In the genomic region with DNA sequence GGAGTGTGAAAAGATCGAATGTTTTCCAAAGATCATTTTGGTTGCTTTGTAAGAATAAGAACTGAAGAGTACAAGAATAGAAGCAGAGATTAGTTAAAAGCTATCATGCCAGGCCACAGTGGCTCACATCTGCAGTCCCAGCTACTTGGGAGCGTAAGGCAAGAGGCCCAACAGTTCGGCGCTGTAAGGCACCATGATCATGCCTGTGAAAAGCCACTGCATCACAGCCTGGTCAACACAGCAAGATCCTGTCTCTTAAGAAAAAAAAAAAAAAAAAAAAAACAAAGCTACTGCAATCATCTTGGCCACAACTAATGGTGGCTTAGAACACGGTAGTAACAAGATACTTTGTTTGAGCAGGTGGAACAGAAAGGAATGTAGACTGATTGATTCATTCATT, we compare ENCODE assay signal across 27 cellular contexts.
"Had no signal": no experiment of that assay in that cellular context is flagged by ENCODE, and none has a peak within 500 bp of the region (broad histone marks: within the 10 kb centered on the region; RNA-seq: fewer than 3 reads in every experiment).

No MANE protein-coding gene starts in this region.

- H3K27ac Mint-ChIP-seq: activated CD4-positive, alpha-beta T cell treated with anti-CD3 and anti-CD28 coated beads for 36 hours; activated CD4-positive, alpha-beta T cell treated with anti-CD3 and anti-CD28 coated beads, Interleukin-2, amount 10 ng/mL, durations not matched to agents 7 days and 5 days; activated CD8-positive, alpha-beta T cell treated with anti-CD3 and anti-CD28 coated beads, Interleukin-2, amount 10 ng/mL, durations not matched to agents 7 days and 5 days; activated T-cell treated with anti-CD3 and anti-CD28 coated beads, Interleukin-2, amount 50 U/mL, for 24 hours; activated T-helper 2 cell treated with anti-CD3 and anti-CD28 coated beads, Interferon-gamma antibody, Interleukin-2, Interleukin-4, amounts not matched to agents 10 μg/mL and 5 μg/mL and 100 μg/mL, durations not matched to agents 14 hours and 24 hours and 36 hours; T-helper 1 cell treated with Interleukin-12 subunit alpha and Interleukin-12 subunit beta and Interleukin-4 antibody, amounts not matched to agents 30 μg/mL and 1 μg/mL, for 36 hours; T-helper 2 cell treated with Interferon-gamma antibody and Interleukin-4, amounts not matched to agents 5 μg/mL and 100 μg/mL, for 36 hours had no signal

- DNase-seq: activated CD4-positive, alpha-beta T cell treated with anti-CD3 and anti-CD28 coated beads for 36 hours; activated CD4-positive, alpha-beta T cell treated with anti-CD3 and anti-CD28 coated beads, Interleukin-2, amount 10 ng/mL, durations not matched to agents 7 days and 5 days; activated CD4-positive, alpha-beta T cell treated with anti-CD3 and anti-CD28 coated beads, Interleukin-2, amount 50 U/mL, for 48 hours; activated CD8-positive, alpha-beta T cell treated with anti-CD3 and anti-CD28 coated beads, Interleukin-2, amount 10 ng/mL, durations not matched to agents 7 days and 5 days; activated gamma-delta T cell; activated naive CD4-positive, alpha-beta T cell treated with Interleukin-2 at 50 U/mL for 16 hours; activated T-cell treated with anti-CD3 and anti-CD28 coated beads, Interleukin-2, amount 50 U/mL, for 24 hours; adrenal gland; body of pancreas; caudate nucleus; cerebellar nuclear complex; Karpas-422; NCI-H1105; NCI-H1417 treated with DMSO at 0.1 percent for 48 hours; NCI-H1694 treated with DMSO at 0.1 percent for 48 hours; NCI-H2029 treated with DMSO at 0.1 percent for 48 hours; NCI-H2171; NCI-H510A; NCI-H526; SHP77 treated with DMSO at 0.1 percent for 48 hours; SK-N-SH had no signal

- H3K27me3 Mint-ChIP-seq: activated CD4-positive, alpha-beta T cell treated with anti-CD3 and anti-CD28 coated beads for 36 hours; activated CD4-positive, alpha-beta T cell treated with anti-CD3 and anti-CD28 coated beads, Interleukin-2, amount 10 ng/mL, durations not matched to agents 7 days and 5 days; activated naive CD4-positive, alpha-beta T cell treated with anti-CD3 and anti-CD28 coated beads, Interleukin-2, amount 50 U/mL, for 24 hours; activated T-cell treated with anti-CD3 and anti-CD28 coated beads, Interleukin-2, amount 50 U/mL, for 24 hours had no signal

- H3K4me3 Mint-ChIP-seq: activated CD4-positive, alpha-beta T cell treated with anti-CD3 and anti-CD28 coated beads for 36 hours; activated CD4-positive, alpha-beta T cell treated with anti-CD3 and anti-CD28 coated beads, Interleukin-2, amount 10 ng/mL, durations not matched to agents 7 days and 5 days; activated CD8-positive, alpha-beta T cell treated with anti-CD3 and anti-CD28 coated beads, Interleukin-2, amount 10 ng/mL, durations not matched to agents 7 days and 5 days; activated naive CD4-positive, alpha-beta T cell treated with anti-CD3 and anti-CD28 coated beads, Interleukin-2, amount 50 U/mL, for 24 hours; activated T-cell treated with anti-CD3 and anti-CD28 coated beads, Interleukin-2, amount 50 U/mL, for 24 hours; T-helper 1 cell treated with Interleukin-12 subunit alpha and Interleukin-12 subunit beta and Interleukin-4 antibody, amounts not matched to agents 30 μg/mL and 1 μg/mL, for 36 hours; T-helper 2 cell treated with Interferon-gamma antibody and Interleukin-4, amounts not matched to agents 5 μg/mL and 100 μg/mL, for 36 hours had no signal

- H3K9me3 Mint-ChIP-seq: activated CD4-positive, alpha-beta T cell treated with anti-CD3 and anti-CD28 coated beads, Interleukin-2, amount 10 ng/mL, durations not matched to agents 7 days and 5 days; activated naive CD4-positive, alpha-beta T cell treated with anti-CD3 and anti-CD28 coated beads, Interleukin-2, amount 50 U/mL, for 24 hours; activated T-cell treated with anti-CD3 and anti-CD28 coated beads, Interleukin-2, amount 50 U/mL, for 24 hours; activated T-helper 2 cell treated with anti-CD3 and anti-CD28 coated beads, Interferon-gamma antibody, Interleukin-2, Interleukin-4, amounts not matched to agents 10 μg/mL and 5 μg/mL and 100 μg/mL, durations not matched to agents 14 hours and 24 hours and 36 hours; T-helper 1 cell treated with Interleukin-12 subunit alpha and Interleukin-12 subunit beta and Interleukin-4 antibody, amounts not matched to agents 30 μg/mL and 1 μg/mL, for 36 hours; T-helper 2 cell treated with Interferon-gamma antibody and Interleukin-4, amounts not matched to agents 5 μg/mL and 100 μg/mL, for 36 hours had no signal

- H3K4me1 Mint-ChIP-seq: activated CD4-positive, alpha-beta T cell treated with anti-CD3 and anti-CD28 coated beads for 36 hours; activated CD4-positive, alpha-beta T cell treated with anti-CD3 and anti-CD28 coated beads, Interleukin-2, amount 10 ng/mL, durations not matched to agents 7 days and 5 days; activated naive CD4-positive, alpha-beta T cell treated with anti-CD3 and anti-CD28 coated beads, Interleukin-2, amount 50 U/mL, for 24 hours had no signal

- ATAC-seq: activated CD4-positive, alpha-beta T cell treated with anti-CD3 and anti-CD28 coated beads for 36 hours; activated CD4-positive, CD25-positive, alpha-beta regulatory T cell treated with anti-CD3 and anti-CD28 coated beads, Interleukin-2, amount 50 U/mL, for 24 hours; activated CD8-positive, alpha-beta T cell treated with anti-CD3 and anti-CD28 coated beads, Interleukin-2, amount 10 ng/mL, durations not matched to agents 7 days and 5 days; body of pancreas; Panc1 had no signal
